8 cellular contexts compared by ENCODE assay signal in genomic region chr1:31788138-31788824, GRCh38.
A peak's percentile ranks its signal among the peaks of the same experiment; 100 is the strongest.
DNase-seq lines count a peak whose midpoint lies in the region; ATAC-seq and TF ChIP-seq lines count a peak whose summit lies in the region.

No MANE protein-coding gene starts in this region.

- H3K4me3 ChIP-seq in AG09309 (ENCODE audit: control insufficient read depth, low read depth, low read length) = peak overlapping the region; percentile 68
- H3K4me3 ChIP-seq in effector memory CD4-positive, alpha-beta T cell (ENCODE audit: insufficient read depth, low read depth, low read length, poor library complexity, severe bottlenecking) = peak overlapping the region; percentile 57

- peak overlapping the region; percentile 97 for H3K27ac Mint-ChIP-seq in memory B cell

- no peaks in the 10 kb centered on the region for H3K36me3 Mint-ChIP-seq in memory B cell

- no peaks in the 10 kb centered on the region for H3K36me3 ChIP-seq in effector memory CD4-positive, alpha-beta T cell (ENCODE audit: control insufficient read depth, insufficient read depth, low read length)

- peaks cover 4% of the 10 kb centered on the region for H3K4me1 ChIP-seq in effector memory CD4-positive, alpha-beta T cell (ENCODE audit: control insufficient read depth, insufficient read depth, low read length, poor library complexity, severe bottlenecking)

- H3K4me3 Mint-ChIP-seq in memory B cell = peak overlapping the region; percentile 95

- H3K27ac ChIP-seq in effector memory CD4-positive, alpha-beta T cell (ENCODE audit: insufficient read depth, low read length, poor library complexity, severe bottlenecking) = peak overlapping the region; percentile 71

- DNase-seq in AG09309 (ENCODE audit: low read depth) = peak; percentile 54
- peak; percentile 16 for DNase-seq in NK-92 (lab: John Stamatoyannopoulos, UW; ENCODE audit: unreplicated experiment)
- peak; percentile 96 for DNase-seq in activated CD8-positive, alpha-beta memory T cell treated with anti-CD3 and anti-CD28 coated beads for 24 hours
- DNase-seq in effector memory CD4-positive, alpha-beta T cell = peak; percentile 81 to 87 (median 83)
- DNase-seq in memory B cell (ENCODE audit: low spot score in 2 of 2) = peak; percentile 93 to 96
- DNase-seq in stimulated activated CD4-positive, alpha-beta T cell treated with anti-CD3 and anti-CD28 coated beads, TNF-alpha, amount 100 ng/mL, for 48 hours (ENCODE audit: low read depth in 3 of 3) = peak; percentile 86 to 92 (median 91)

- peaks cover 27% of the 10 kb centered on the region for H3K4me1 Mint-ChIP-seq in memory B cell

- no peaks in the 10 kb centered on the region for H3K9me3 Mint-ChIP-seq in memory B cell

- H3K27me3 ChIP-seq in effector memory CD4-positive, alpha-beta T cell (replicated peaks; ENCODE audit: control insufficient read depth, insufficient read depth, low read length, poor library complexity, severe bottlenecking) = no peaks in the 10 kb centered on the region

- H3K9me3 ChIP-seq in effector memory CD4-positive, alpha-beta T cell (ENCODE audit: control insufficient read depth, low read length) = no peaks in the 10 kb centered on the region

- ATAC-seq in GM19025 (IDR thresholded peaks at IDR 0.05; ENCODE audit: low read depth, unreplicated experiment) = peak; percentile 60
- peak; percentile 80 for ATAC-seq in HG03354 (IDR thresholded peaks at IDR 0.05; ENCODE audit: poor library complexity, severe bottlenecking, unreplicated experiment)
- ATAC-seq in memory B cell (ENCODE audit: low read depth) = peak; percentile 66

- no peak for TF ChIP-seq CTCF in AG09309 (IDR thresholded peaks at IDR 0.05; ENCODE audit: control insufficient read depth, insufficient read depth, low read depth, low read length, missing control alignments)

- H3K27me3 Mint-ChIP-seq in memory B cell = peaks cover 2% of the 10 kb centered on the region

Comparison
In these comparisons a context has a peak if more than half of its experiments do, and no peak if none do; other contexts are left out.
1. Peak in every context shown above with its lines: DNase-seq, ATAC-seq, H3K4me3 ChIP-seq and H3K27ac ChIP-seq.
2. DNase-seq: peak in every context shown above with its lines; median percentile 96 in activated CD8-positive, alpha-beta memory T cell treated with anti-CD3 and anti-CD28 coated beads for 24 hours; 94 in memory B cell; 91 in stimulated activated CD4-positive, alpha-beta T cell treated with anti-CD3 and anti-CD28 coated beads, TNF-alpha, amount 100 ng/mL, for 48 hours; 83 in effector memory CD4-positive, alpha-beta T cell; 54 in AG09309; 16 in NK-92.